8 cellular contexts compared by ENCODE assay signal in genomic region chrX:13646154-13646549, GRCh38. TPM values are rescaled to one million over a fixed set of nuclear protein-coding genes. Genes with fewer than 3 reads are reported as not detected.
DNase-seq lines count a peak whose midpoint lies in the region; ATAC-seq and TF ChIP-seq lines count a peak whose summit lies in the region.

No MANE protein-coding gene starts in this region.

- H3K4me1 Mint-ChIP-seq in MCF 10A (ENCODE audit: insufficient read depth, unreplicated experiment): peaks cover 8% of the 10 kb centered on the region

- no peak for ATAC-seq in activated CD4-positive, CD25-positive, alpha-beta regulatory T cell treated with anti-CD3 and anti-CD28 coated beads, Interleukin-2, amount 50 U/mL, for 24 hours
- no peak for ATAC-seq in HG02938 (IDR thresholded peaks at IDR 0.05; ENCODE audit: unreplicated experiment)

- no peaks in the 10 kb centered on the region for H3K36me3 Mint-ChIP-seq in MCF 10A (ENCODE audit: insufficient read depth, unreplicated experiment)

- CTCF ChIA-PET in MCF 10A (lab: Yijun Ruan, JAX): interaction anchor here (0.5 to 5.7 kb wide), 45 partner anchors 12 to 832 kb away, joined by 3 to 185 read pairs (median 4); no protein-coding TSS in a partner anchor

- no peaks in the 10 kb centered on the region for H3K9me3 Mint-ChIP-seq in MCF 10A (ENCODE audit: unreplicated experiment)

- TF ChIP-seq CTCF in MCF 10A (IDR thresholded peaks at IDR 0.05; ENCODE audit: unreplicated experiment): peak; percentile 54

- intact Hi-C loops in MCF 10A (cut with micrococcal nuclease): loop anchor here (1.0 to 2.0 kb wide), 2 partner anchors 140 to 831 kb away; no protein-coding TSS in a partner anchor

- BruUV-seq in MCF 10A (replicated peaks; lab: Mats Ljungman, UMichigan): no TSS peak

- H3K4me3 Mint-ChIP-seq in MCF 10A (ENCODE audit: unreplicated experiment): no peak overlapping the region

- no peak overlapping the region for H3K27ac Mint-ChIP-seq in MCF 10A (ENCODE audit: low read depth, unreplicated experiment)

- POLR2A ChIA-PET in MCF 10A (lab: Yijun Ruan, JAX): interaction anchor here (1.2 to 2.0 kb wide), 2 partner anchors 43 to 139 kb away, joined by 3 to 16 read pairs; partner anchors contain the start of gene RAB9A

- peaks cover 55% of the 10 kb centered on the region for H3K27me3 Mint-ChIP-seq in MCF 10A (ENCODE audit: insufficient read depth, unreplicated experiment)

- DNase-seq in DMS53 (lab: John Stamatoyannopoulos, UW) (peak; percentile 69), HUDEP-2 (lab: John Stamatoyannopoulos, UW; ENCODE audit: unreplicated experiment in 76 of 76) (peak in 67 of 76 experiments; percentile 0 to 69 (median 33)), RPMI7951 (ENCODE audit: low read depth) (peak; percentile 62), MCF 10A (ENCODE audit: unreplicated experiment) (peak; percentile 77), inferior parietal cortex (ENCODE audit: extremely low spot score) (peak; percentile 66)
- DNase-seq in stimulated activated CD4-positive, alpha-beta T cell treated with anti-CD3 and anti-CD28 coated beads, TNF-alpha, amount 100 ng/mL, for 24 hours (ENCODE audit: low read depth in 3 of 3): peak in 2 of 3 experiments; percentile 10 to 21

RNA-seq across cellular contexts. Expression of gene TCEANC, which starts 6.8 kb away (rescaled TPM):
- 0.88 and 1.7 TPM in 2 replicates for total RNA-seq in RPMI7951 (2014; rRNA removed; shearing (Covaris generic))
- total RNA-seq in MCF 10A (2022): 4.0 TPM in 2 replicates

RNA-seq across cellular contexts. Expression of gene RAB9A, which starts 42.8 kb away (rescaled TPM):
- 30.9 and 33.4 TPM in 2 replicates for total RNA-seq in RPMI7951 (2014; rRNA removed; shearing (Covaris generic))
- 28.0 and 32.3 TPM in 2 replicates for total RNA-seq in MCF 10A (2022)

Comparison
In these comparisons a context has a peak if more than half of its experiments do, and no peak if none do; other contexts are left out.
1. DNase-seq: peak in every context shown above with its lines; median percentile 77 in MCF 10A; 69 in DMS53; 66 in inferior parietal cortex; 62 in RPMI7951; 33 in HUDEP-2; 16 in stimulated activated CD4-positive, alpha-beta T cell treated with anti-CD3 and anti-CD28 coated beads, TNF-alpha, amount 100 ng/mL, for 24 hours.